In genomic region chr7:91045626-91046025, GRCh38 we compare ENCODE assay signal across 18 cellular contexts.
"Had no signal": no experiment of that assay in that cellular context is flagged by ENCODE, and none has a peak within 500 bp of the region (broad histone marks: within the 10 kb centered on the region; RNA-seq: fewer than 3 reads in every experiment).

No MANE protein-coding gene starts in this region.

- H3K4me3 ChIP-seq: lung, ovary had no signal

- H3K36me3 Mint-ChIP-seq: activated naive CD4-positive, alpha-beta T cell treated with anti-CD3 and anti-CD28 coated beads, Interleukin-2, amount 50 U/mL, for 24 hours; type B pancreatic cell had no signal

- H3K27me3 Mint-ChIP-seq: activated B cell treated with CpG ODN at 0.5 μM for 24 hours; activated naive CD4-positive, alpha-beta T cell treated with anti-CD3 and anti-CD28 coated beads, Interleukin-2, amount 50 U/mL, for 24 hours; type B pancreatic cell had no signal

- H3K27me3 ChIP-seq: ovary had no signal

- H3K36me3 ChIP-seq: ovary had no signal

- DNase-seq: activated B cell treated with CpG ODN at 0.5 μM for 24 hours; activated CD4-positive, alpha-beta T cell treated with anti-CD3 and anti-CD28 coated beads for 48 hours; activated CD8-positive, alpha-beta memory T cell treated with anti-CD3 and anti-CD28 coated beads, Interleukin-2, amount 50 U/mL, for 4 hours; activated CD8-positive, alpha-beta T cell treated with anti-CD3 and anti-CD28 coated beads, Interleukin-2, amount 10 ng/mL, durations not matched to agents 7 days and 5 days; activated effector memory CD4-positive, alpha-beta T cell treated with anti-CD3 and anti-CD28 coated beads, Interleukin-2, amount 50 U/mL, for 16 hours; activated T-cell treated with anti-CD3 and anti-CD28 coated beads, Interleukin-2, amount 50 U/mL, for 48 hours; central memory CD4-positive, alpha-beta T cell; cortex of kidney; effector CD8-positive, alpha-beta T cell; ovary; stimulated activated CD4-positive, alpha-beta T cell treated with anti-CD3 and anti-CD28 coated beads, Interleukin-12 subunit alpha, Interleukin-12 subunit beta, amount 100 ng/mL, for 4 hours; stimulated activated CD4-positive, alpha-beta T cell treated with anti-CD3 and anti-CD28 coated beads, Interleukin-2, amount 100 ng/mL, for 24 hours; SW 1271 had no signal

- ATAC-seq: activated CD8-positive, alpha-beta T cell treated with anti-CD3 and anti-CD28 coated beads, Interleukin-2, amount 10 ng/mL, durations not matched to agents 7 days and 5 days had no signal

- H3K9me3 Mint-ChIP-seq: activated B cell treated with CpG ODN at 0.5 μM for 24 hours; activated naive CD4-positive, alpha-beta T cell treated with anti-CD3 and anti-CD28 coated beads, Interleukin-2, amount 50 U/mL, for 24 hours; neural crest cell; T-helper 2 cell treated with Interferon-gamma antibody and Interleukin-4, amounts not matched to agents 5 μg/mL and 100 μg/mL, for 36 hours; type B pancreatic cell had no signal

- H3K4me3 Mint-ChIP-seq: activated B cell treated with CpG ODN at 0.5 μM for 24 hours; activated CD8-positive, alpha-beta T cell treated with anti-CD3 and anti-CD28 coated beads, Interleukin-2, amount 10 ng/mL, durations not matched to agents 7 days and 5 days; activated naive CD4-positive, alpha-beta T cell treated with anti-CD3 and anti-CD28 coated beads, Interleukin-2, amount 50 U/mL, for 24 hours; neural crest cell; T-helper 2 cell treated with Interferon-gamma antibody and Interleukin-4, amounts not matched to agents 5 μg/mL and 100 μg/mL, for 36 hours; type B pancreatic cell had no signal

- H3K27ac Mint-ChIP-seq: activated B cell treated with CpG ODN at 0.5 μM for 24 hours; activated CD8-positive, alpha-beta T cell treated with anti-CD3 and anti-CD28 coated beads, Interleukin-2, amount 10 ng/mL, durations not matched to agents 7 days and 5 days; activated naive CD4-positive, alpha-beta T cell treated with anti-CD3 and anti-CD28 coated beads, Interleukin-2, amount 50 U/mL, for 24 hours; T-helper 2 cell treated with Interferon-gamma antibody and Interleukin-4, amounts not matched to agents 5 μg/mL and 100 μg/mL, for 36 hours; type B pancreatic cell had no signal

- H3K9me3 ChIP-seq: ovary had no signal
